In the genomic region with DNA sequence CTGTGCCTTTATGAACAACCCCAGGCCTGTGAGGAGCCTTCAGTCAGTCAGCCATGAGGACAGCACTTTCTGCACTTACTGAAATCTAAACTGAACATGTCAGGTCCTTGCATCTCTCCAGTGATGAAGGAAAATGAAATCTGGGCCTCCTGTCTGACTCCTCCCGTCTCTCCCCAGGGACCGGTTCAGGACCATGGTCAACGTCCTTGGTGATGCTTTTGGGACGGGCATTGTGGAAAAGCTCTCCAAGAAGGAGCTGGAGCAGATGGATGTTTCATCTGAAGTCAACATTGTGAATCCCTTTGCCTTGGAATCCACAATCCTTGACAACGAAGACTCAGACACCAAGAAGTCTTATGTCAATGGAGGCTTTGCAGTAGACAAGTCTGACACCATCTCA, we compare ENCODE assay signal across 20 cellular contexts.
DNase-seq lines count a peak whose midpoint lies in the region; FAIRE-seq and TF ChIP-seq lines count a peak whose summit lies in the region.
"Had no signal": no experiment of that assay in that cellular context is flagged by ENCODE, and none has a peak within 500 bp of the region (broad histone marks: within the 10 kb centered on the region; RNA-seq: fewer than 3 reads in every experiment).

No MANE protein-coding gene starts in this region.

- intact Hi-C loops in A673 (cut with micrococcal nuclease; ENCODE audit: unreplicated experiment): no loop called here
- intact Hi-C loops in sigmoid colon (cut with DNase I): no loop called here

- no peak overlapping the region for H3K4me3 ChIP-seq in bronchial epithelial cell (ENCODE audit: low read depth, low read length)
- H3K4me3 ChIP-seq in liver (ENCODE audit: low read depth in 1 of 3, low read length in 3 of 3): no peak overlapping the region
- no peak overlapping the region for H3K4me3 ChIP-seq in A673 (ENCODE audit: low read depth, low read length, poor library complexity, severe bottlenecking)
- H3K4me3 ChIP-seq in sigmoid colon: no peak overlapping the region

- POLR2A ChIA-PET in A673 (lab: Charles Lee; ENCODE audit: low non-redundant PET): no interaction called here

- DNase-seq in EH (ENCODE audit: low read depth) (peak; percentile 14), LHCN-M2 (ENCODE audit: low read depth) (peak; percentile 22), bronchial epithelial cell (ENCODE audit: low read depth) (no peak), A673 (ENCODE audit: low spot score) (no peak), NCI-H526 (lab: John Stamatoyannopoulos, UW) (no peak), sigmoid colon (no peak)
- no peak for DNase-seq in central memory CD4-positive, alpha-beta T cell
- DNase-seq: C1 segment of cervical spinal cord, DND-41, HCEC 1CT, KBM-7, NCI-H1092, NCI-H2081 treated with DMSO at 0.1 percent for 48 hours, NCI-H510A treated with DMSO at 0.1 percent for 48 hours, Right ventricle myocardium superior had no signal

- H3K36me3 ChIP-seq in bronchial epithelial cell (ENCODE audit: control insufficient read depth, insufficient read depth, low read length) (no peaks in the 10 kb centered on the region), liver (ENCODE audit: control insufficient read depth in 4 of 4, insufficient read depth in 3 of 4, low read depth in 1 of 4, low read length in 3 of 4) (peaks cover 0 to 9% (median 2%) of the 10 kb centered on the region in 4 donors), A673 (ENCODE audit: insufficient read depth, low read length, poor library complexity, severe bottlenecking) (peaks cover 24% of the 10 kb centered on the region), sigmoid colon (peaks cover 0 to 18% (median 0%) of the 10 kb centered on the region in 4 donors)

- 68% methylated on average over 5 of the region's 5 CpGs for WGBS in liver
- WGBS in sigmoid colon, 2 donors: 91 to 97% methylated on average over 5 of the region's 5 CpGs

- TF ChIP-seq POLR2A in sigmoid colon (IDR thresholded peaks at IDR 0.05): no peak

- peaks cover 21 to 61% (median 40%) of the 10 kb centered on the region in 4 donors for H3K4me1 ChIP-seq in liver (ENCODE audit: control insufficient read depth in 4 of 4, insufficient read depth in 4 of 4, low read length in 3 of 4)
- no peaks in the 10 kb centered on the region for H3K4me1 ChIP-seq in A673 (ENCODE audit: insufficient read depth, low read length, poor library complexity, severe bottlenecking)
- H3K4me1 ChIP-seq in sigmoid colon: peaks cover 0 to 19% (median 13%) of the 10 kb centered on the region in 4 donors

- no peaks in the 10 kb centered on the region for H3K27me3 ChIP-seq in bronchial epithelial cell (ENCODE audit: control insufficient read depth, insufficient read depth, low read length)
- H3K27me3 ChIP-seq in liver (ENCODE audit: control insufficient read depth in 4 of 4, insufficient read depth in 4 of 4, low read length in 3 of 4): no peaks in the 10 kb centered on the region
- no peaks in the 10 kb centered on the region for H3K27me3 ChIP-seq in A673 (replicated peaks; ENCODE audit: insufficient read depth, low read depth, low read length, poor library complexity)
- no peaks in the 10 kb centered on the region for H3K27me3 ChIP-seq in sigmoid colon

- CTCF ChIA-PET in A673 (lab: Charles Lee): no interaction called here

- no peak for TF ChIP-seq CTCF in bronchial epithelial cell (IDR thresholded peaks at IDR 0.05; ENCODE audit: insufficient read depth, low read length, severe bottlenecking)
- no peak for TF ChIP-seq CTCF in liver (IDR thresholded peaks at IDR 0.05; ENCODE audit: low read depth, low read length, missing input control)
- no peak for TF ChIP-seq CTCF in A673 (conservative IDR thresholded peaks at IDR 0.05; ENCODE audit: low read depth, low read length)
- TF ChIP-seq CTCF in sigmoid colon (IDR thresholded peaks at IDR 0.05): no peak

- TF ChIP-seq EP300 in sigmoid colon (IDR thresholded peaks at IDR 0.05): no peak

- peak; percentile 32 for FAIRE-seq in bronchial epithelial cell (lab: Jason Lieb, UNC)
- FAIRE-seq: A204.1, HTR-8/SVneo, RCC 7860 had no signal

- no peaks in the 10 kb centered on the region for H3K9me3 ChIP-seq in liver (ENCODE audit: control insufficient read depth in 4 of 4, low read length in 3 of 4)
- H3K9me3 ChIP-seq in A673 (ENCODE audit: low read depth, low read length, poor library complexity, severe bottlenecking): no peaks in the 10 kb centered on the region
- no peaks in the 10 kb centered on the region for H3K9me3 ChIP-seq in sigmoid colon

- H3K27ac ChIP-seq in liver (ENCODE audit: low read depth in 1 of 2, low read length in 2 of 2) (peak overlapping the region; percentile 86 to 93), A673 (ENCODE audit: low read depth, low read length, poor library complexity, severe bottlenecking) (no peak overlapping the region), sigmoid colon (no peak overlapping the region)
- H3K27ac ChIP-seq: HL-60 had no signal

- TF ChIP-seq RAD21 in liver (IDR thresholded peaks at IDR 0.05): no peak

- BruUV-seq in A673 (replicated peaks; lab: Mats Ljungman, UMichigan): no TSS peak

- no peak overlapping the region for H3K9ac ChIP-seq in liver (ENCODE audit: low read depth in 1 of 2, low read length in 2 of 2)

TF ChIP-seq in liver, 16 proteins besides CTCF, POLR2A, EP300 and RAD21:
- TF ChIP-seq, protein P1, sequence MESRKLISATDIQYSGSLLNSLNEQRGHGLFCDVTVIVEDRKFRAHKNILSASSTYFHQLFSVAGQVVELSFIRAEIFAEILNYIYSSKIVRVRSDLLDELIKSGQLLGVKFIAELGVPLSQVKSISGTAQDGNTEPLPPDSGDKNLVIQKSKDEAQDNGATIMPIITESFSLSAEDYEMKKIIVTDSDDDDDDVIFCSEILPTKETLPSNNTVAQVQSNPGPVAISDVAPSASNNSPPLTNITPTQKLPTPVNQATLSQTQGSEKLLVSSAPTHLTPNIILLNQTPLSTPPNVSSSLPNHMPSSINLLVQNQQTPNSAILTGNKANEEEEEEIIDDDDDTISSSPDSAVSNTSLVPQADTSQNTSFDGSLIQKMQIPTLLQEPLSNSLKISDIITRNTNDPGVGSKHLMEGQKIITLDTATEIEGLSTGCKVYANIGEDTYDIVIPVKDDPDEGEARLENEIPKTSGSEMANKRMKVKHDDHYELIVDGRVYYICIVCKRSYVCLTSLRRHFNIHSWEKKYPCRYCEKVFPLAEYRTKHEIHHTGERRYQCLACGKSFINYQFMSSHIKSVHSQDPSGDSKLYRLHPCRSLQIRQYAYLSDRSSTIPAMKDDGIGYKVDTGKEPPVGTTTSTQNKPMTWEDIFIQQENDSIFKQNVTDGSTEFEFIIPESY (IDR thresholded peaks at IDR 0.05): no peak
- TF ChIP-seq TAF1 (conservative IDR thresholded peaks at IDR 0.05) (no peak), YY1 (IDR thresholded peaks at IDR 0.05) (no peak), SP1 (IDR thresholded peaks at IDR 0.05) (no peak), REST (IDR thresholded peaks at IDR 0.05) (peak; percentile 98), JUND (IDR thresholded peaks at IDR 0.05) (no peak), NR2F2 (IDR thresholded peaks at IDR 0.05) (no peak)

Comparison
In these comparisons a context has a peak if more than half of its experiments do, and no peak if none do; other contexts are left out.
1. DNase-seq: peak in EH (single experiment) and LHCN-M2 (single experiment); none in bronchial epithelial cell (single experiment), central memory CD4-positive, alpha-beta T cell (single experiment), A673 (single experiment), NCI-H526 (0 of 2) and sigmoid colon (single experiment).
2. H3K27ac ChIP-seq: peak in liver (2 of 2); none in A673 (single experiment) and sigmoid colon (0 of 4).